In genomic region chr11:70270104-70270876, GRCh38 we compare ENCODE assay signal across 8 cellular contexts. TPM values are rescaled to one million over a fixed set of nuclear protein-coding genes. Genes with fewer than 3 reads are reported as not detected.
A peak's percentile ranks its signal among the peaks of the same experiment; 100 is the strongest.
DNase-seq lines count a peak whose midpoint lies in the region; ATAC-seq and TF ChIP-seq lines count a peak whose summit lies in the region.

PPFIA1 (plus strand) TSS chr11:70270690; CDS start chr11:70272173, 1,483 bp downstream.

- H3K36me3 Mint-ChIP-seq in CD4-positive, alpha-beta memory T cell, result peaks cover 10 to 30% of the 10 kb centered on the region in 2 donors
- H3K36me3 Mint-ChIP-seq in activated CD4-positive, alpha-beta memory T cell treated with anti-CD3 and anti-CD28 coated beads for 36 hours, result peaks cover 17% of the 10 kb centered on the region

- peak within 1 kb of the TSS; percentile 68 to 91 for H3K9ac ChIP-seq in duodenal mucosa (ENCODE audit: low read depth in 1 of 2, low read length in 2 of 2)

- H3K9me3 Mint-ChIP-seq in CD4-positive, alpha-beta memory T cell, result no peaks in the 10 kb centered on the region
- no peaks in the 10 kb centered on the region for H3K9me3 Mint-ChIP-seq in activated CD4-positive, alpha-beta memory T cell treated with anti-CD3 and anti-CD28 coated beads for 36 hours

- no peak for TF ChIP-seq CTCF in lower leg skin (IDR thresholded peaks at IDR 0.05)

- peak within 1 kb of the TSS; percentile 81 to 97 (median 90) for H3K27ac Mint-ChIP-seq in CD4-positive, alpha-beta memory T cell
- H3K27ac Mint-ChIP-seq in activated CD4-positive, alpha-beta memory T cell treated with anti-CD3 and anti-CD28 coated beads for 36 hours, result peak within 1 kb of the TSS; percentile 16

- H3K9me3 ChIP-seq in CD4-positive, alpha-beta memory T cell (ENCODE audit: control insufficient read depth in 1 of 2, low read length in 2 of 2), result no peaks in the 10 kb centered on the region
- no peaks in the 10 kb centered on the region for H3K9me3 ChIP-seq in duodenal mucosa (ENCODE audit: control insufficient read depth in 1 of 2, low read length in 2 of 2)

- peak; percentile 94 to 98 (median 96) for DNase-seq in CD4-positive, alpha-beta memory T cell
- peak; percentile 87 for DNase-seq in HK-2 (ENCODE audit: unreplicated experiment)
- DNase-seq in NCI-H82 (lab: John Stamatoyannopoulos, UW), result peak; percentile 94
- DNase-seq in activated CD4-positive, alpha-beta memory T cell treated with anti-CD3 and anti-CD28 coated beads for 36 hours, result peak; percentile 95
- DNase-seq in lower leg skin (ENCODE audit: low spot score in 2 of 2), result peak; percentile 92 to 98
- DNase-seq in stimulated activated CD4-positive, alpha-beta T cell treated with anti-CD3 and anti-CD28 coated beads, Interleukin-4, amount 100 ng/mL, for 4 hours, result peak; percentile 95 to 96

- intact Hi-C loops in CD4-positive, alpha-beta memory T cell (cut with micrococcal nuclease), result loop anchor here (1.0 kb wide), 1 partner anchor 67 kb away; the partner anchor contains the start of gene FADD
- intact Hi-C loops in activated CD4-positive, alpha-beta memory T cell treated with anti-CD3 and anti-CD28 coated beads for 36 hours (cut with micrococcal nuclease), result loop anchor here (1.0 to 2.0 kb wide), 2 partner anchors 66 to 129 kb away; partner anchors contain the start of gene CTTN
- intact Hi-C loops in lower leg skin (cut with DNase I; ENCODE audit: low total_unique reads), result no loop called here

- H3K4me1 ChIP-seq in CD4-positive, alpha-beta memory T cell (ENCODE audit: insufficient read depth, low read length), result peaks cover 45% of the 10 kb centered on the region
- H3K4me1 ChIP-seq in duodenal mucosa (ENCODE audit: control insufficient read depth in 1 of 2, insufficient read depth in 2 of 2, low read length in 2 of 2), result peaks cover 7 to 10% of the 10 kb centered on the region in 2 donors

- peaks cover 4 to 13% of the 10 kb centered on the region in 2 donors for H3K27me3 Mint-ChIP-seq in CD4-positive, alpha-beta memory T cell
- peaks cover 12% of the 10 kb centered on the region for H3K27me3 Mint-ChIP-seq in activated CD4-positive, alpha-beta memory T cell treated with anti-CD3 and anti-CD28 coated beads for 36 hours

- ATAC-seq in GM19452 (IDR thresholded peaks at IDR 0.05; ENCODE audit: unreplicated experiment), result peak; percentile 93

- H3K27ac ChIP-seq in CD4-positive, alpha-beta memory T cell (ENCODE audit: low read depth, low read length), result peak within 1 kb of the TSS; percentile 76
- peak within 1 kb of the TSS; percentile 59 for H3K27ac ChIP-seq in duodenal mucosa (ENCODE audit: low read depth, low read length)

- 0 to 1% methylated on average over 16 to 41 of the region's 99 CpGs for WGBS in lower leg skin, 2 donors

- POLR2A ChIA-PET in CD4-positive, alpha-beta memory T cell (lab: Charles Lee; ENCODE audit: partially characterized antibody), result interaction anchor here (1.4 to 3.4 kb wide), 2 partner anchors 57 to 67 kb away, joined by 3 to 22 read pairs; partner anchors contain the start of gene FADD
- POLR2A ChIA-PET in activated CD4-positive, alpha-beta memory T cell treated with anti-CD3 and anti-CD28 coated beads for 36 hours (lab: Charles Lee), result interaction anchor here (1.4 kb wide), 1 partner anchor 67 kb away, joined by 3 read pairs; the partner anchor contains the start of gene FADD

- no peaks in the 10 kb centered on the region for H3K27me3 ChIP-seq in CD4-positive, alpha-beta memory T cell (ENCODE audit: insufficient read depth, low read length)
- H3K27me3 ChIP-seq in duodenal mucosa (ENCODE audit: control insufficient read depth in 1 of 2, insufficient read depth in 2 of 2, low read length in 2 of 2), result peaks cover 0 to under 1% of the 10 kb centered on the region in 2 donors

- peak within 1 kb of the TSS; percentile 78 to 94 for H3K4me3 ChIP-seq in CD4-positive, alpha-beta memory T cell (ENCODE audit: low read length in 2 of 2)
- peak within 1 kb of the TSS; percentile 89 to 94 for H3K4me3 ChIP-seq in duodenal mucosa (ENCODE audit: low read depth in 1 of 2, low read length in 2 of 2)
- peak within 1 kb of the TSS; percentile 76 for H3K4me3 ChIP-seq in lower leg skin (ENCODE audit: low read depth, poor library complexity, severe bottlenecking)

- H3K4me1 Mint-ChIP-seq in CD4-positive, alpha-beta memory T cell, result peaks cover 21 to 48% (median 37%) of the 10 kb centered on the region in 4 donors
- peaks cover 41% of the 10 kb centered on the region for H3K4me1 Mint-ChIP-seq in activated CD4-positive, alpha-beta memory T cell treated with anti-CD3 and anti-CD28 coated beads for 36 hours (ENCODE audit: low read depth)

- CTCF ChIA-PET in CD4-positive, alpha-beta memory T cell (lab: Charles Lee; ENCODE audit: partially characterized antibody), result interaction anchor here (1.4 kb wide), 2 partner anchors 63 to 66 kb away, joined by 3 to 4 read pairs; no protein-coding TSS in a partner anchor
- CTCF ChIA-PET in activated CD4-positive, alpha-beta memory T cell treated with anti-CD3 and anti-CD28 coated beads for 36 hours (lab: Charles Lee), result interaction anchor here (2.0 kb wide), 1 partner anchor 66 kb away, joined by 7 read pairs; no protein-coding TSS in a partner anchor

- H3K36me3 ChIP-seq in CD4-positive, alpha-beta memory T cell (ENCODE audit: insufficient read depth, low read length), result no peaks in the 10 kb centered on the region
- H3K36me3 ChIP-seq in duodenal mucosa (ENCODE audit: control insufficient read depth in 1 of 2, insufficient read depth in 2 of 2, low read length in 2 of 2), result peaks cover 11 to 23% of the 10 kb centered on the region in 2 donors

- peak in 1 of 2 donors; percentile 52 for TF ChIP-seq POLR2A in lower leg skin (IDR thresholded peaks at IDR 0.05)

- H3K4me3 Mint-ChIP-seq in CD4-positive, alpha-beta memory T cell, result peak within 1 kb of the TSS; percentile 90 to 97 (median 92)
- H3K4me3 Mint-ChIP-seq in activated CD4-positive, alpha-beta memory T cell treated with anti-CD3 and anti-CD28 coated beads for 36 hours, result peak within 1 kb of the TSS; percentile 88

RNA-seq across cellular contexts. Expression of gene PPFIA1, which starts in this region (rescaled TPM):
- 10 to 100 TPM; 52.0 to 54.8 TPM for total RNA-seq in CD4-positive, alpha-beta memory T cell
- polyA plus RNA-seq in CD4-positive, alpha-beta memory T cell, result 10 to 100 TPM in 1 of 2 donors, 1 to 10 TPM in 1; 4.3 to 19.5 TPM
- 10 to 100 TPM; 23.1 to 26.7 TPM for total RNA-seq in activated CD4-positive, alpha-beta memory T cell treated with anti-CD3 and anti-CD28 coated beads for 36 hours
- total RNA-seq in lower leg skin, result 10 to 100 TPM; 31.9 to 61.7 (median 48.5) TPM

Comparison
In these comparisons a context has a peak if more than half of its experiments do, and no peak if none do; other contexts are left out.
1. Peak in every context shown above with its lines: DNase-seq, ATAC-seq, H3K4me3 ChIP-seq and H3K27ac ChIP-seq.